Comparison of ENCODE assay signal across 8 cellular contexts in the genomic region with DNA sequence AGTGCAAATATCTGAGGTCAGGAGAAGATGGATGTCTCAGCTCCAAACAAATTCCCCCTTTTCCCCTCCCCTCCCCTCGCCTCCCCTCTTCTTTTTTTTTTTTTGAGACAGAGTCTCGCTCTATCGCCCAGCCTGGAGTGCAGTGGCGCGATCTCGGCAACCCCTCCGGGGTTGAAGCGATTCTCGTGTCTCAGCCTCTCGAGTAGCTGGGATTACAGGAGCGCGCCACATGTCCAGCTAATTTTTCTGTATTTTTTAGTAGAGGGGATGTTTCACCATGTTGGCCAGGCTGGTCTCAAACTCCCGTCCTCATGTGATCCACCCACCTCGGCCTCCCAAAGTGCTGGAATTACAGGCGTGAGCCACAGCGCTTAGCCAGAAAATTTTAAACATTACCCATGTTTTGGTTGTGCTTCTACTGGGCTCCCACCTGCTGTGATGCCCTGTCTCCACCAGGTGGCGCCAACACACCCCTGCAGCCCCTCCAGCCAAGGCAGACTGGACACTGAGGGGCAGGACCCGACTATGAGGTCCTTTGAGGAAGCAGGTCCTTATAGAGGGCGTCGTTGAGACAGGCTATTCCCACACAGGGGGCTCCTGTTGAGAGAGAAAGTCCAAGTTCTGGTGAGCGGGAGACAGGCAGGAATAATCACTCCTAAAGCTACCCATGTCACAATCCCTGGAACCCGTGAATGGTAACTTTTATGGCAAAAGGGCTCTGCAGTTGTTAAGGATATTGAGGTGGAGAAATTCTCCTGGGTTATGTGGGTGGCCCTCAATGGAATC. TPM values are rescaled to one million over a fixed set of nuclear protein-coding genes. Genes with fewer than 3 reads are reported as not detected.
DNase-seq lines count a peak whose midpoint lies in the region; ATAC-seq and TF ChIP-seq lines count a peak whose summit lies in the region.

No MANE protein-coding gene starts in this region.

- no peak overlapping the region for H3K27ac ChIP-seq in HUES64 (ENCODE audit: low read depth, low read length)

- H3K27me3 ChIP-seq in HUES64 (ENCODE audit: insufficient read depth, low read length), result peaks cover 20% of the 10 kb centered on the region

- H3K36me3 ChIP-seq in HUES64 (ENCODE audit: insufficient read depth, low read length), result no peaks in the 10 kb centered on the region

- ATAC-seq in HG03571 (IDR thresholded peaks at IDR 0.05; ENCODE audit: unreplicated experiment), result no peak

- no peaks in the 10 kb centered on the region for H3K4me1 ChIP-seq in HUES64 (ENCODE audit: insufficient read depth, low read length)

- 11% methylated on average over 21 of the region's 22 CpGs for WGBS in HUES64

- TF ChIP-seq CTCF in foreskin fibroblast (IDR thresholded peaks at IDR 0.05; ENCODE audit: low read depth, low read length), result peak; percentile 99

- no peak overlapping the region for H3K9ac ChIP-seq in HUES64 (ENCODE audit: low read depth, low read length)

- no peaks in the 10 kb centered on the region; the same call in 1 of the 2 replicates for H3K9me3 ChIP-seq in HUES64 (ENCODE audit: insufficient read depth, low read depth, low read length)

- peak; percentile 76 for DNase-seq in G401 (ENCODE audit: low spot score)
- peak; percentile 53 to 58 for DNase-seq in SHP77 (lab: John Stamatoyannopoulos, UW)
- peak; percentile 63 for DNase-seq in activated T-helper 9 cell treated with anti-CD3 and anti-CD28 coated beads, Interleukin-2, amount 50 U/mL, for 16 hours (ENCODE audit: low read depth)
- peak; percentile 53 to 87 for DNase-seq in foreskin fibroblast
- peak; percentile 17 for DNase-seq in occipital lobe (lab: John Stamatoyannopoulos, UW)
- DNase-seq in superior temporal gyrus (ENCODE audit: extremely low spot score), result peak; percentile 68

- peak overlapping the region; percentile 41 for H3K4me3 ChIP-seq in HUES64 (ENCODE audit: low read length)
- H3K4me3 ChIP-seq in foreskin fibroblast (ENCODE audit: low read depth in 1 of 2, low read length in 2 of 2), result peak overlapping the region; percentile 31 to 32

- in situ Hi-C loops in G401 (cut with HindIII; ENCODE audit: low sequenced_read_pairs), result no loop called here

RNA-seq across cellular contexts. Expression of a gene that starts 6.3 kb away (rescaled TPM):
- total RNA-seq in G401 (2014; rRNA removed; shearing (Covaris generic)), result not detected in 2 replicates
- not detected for polyA plus RNA-seq in HUES64 (2013, experiment 1 of 2)
- not detected for polyA plus RNA-seq in HUES64 (2013, experiment 2 of 2)
- not detected for total RNA-seq in occipital lobe

RNA-seq across cellular contexts. Expression of a gene that starts 9.6 kb away (rescaled TPM):
- total RNA-seq in G401 (2014; rRNA removed; shearing (Covaris generic)), result 74.2 and 82.2 TPM in 2 replicates
- 70.4 TPM for polyA plus RNA-seq in HUES64 (2013, experiment 1 of 2)
- 69.3 TPM for polyA plus RNA-seq in HUES64 (2013, experiment 2 of 2)
- 14.5 TPM for total RNA-seq in occipital lobe

RNA-seq across cellular contexts. Expression of a gene that starts 22.1 kb away (rescaled TPM):
- total RNA-seq in G401 (2014; rRNA removed; shearing (Covaris generic)), result not detected in 2 replicates
- polyA plus RNA-seq in HUES64 (2013, experiment 1 of 2), result 1.0 TPM
- polyA plus RNA-seq in HUES64 (2013, experiment 2 of 2), result 1.3 TPM
- total RNA-seq in occipital lobe, result 0.16 TPM

RNA-seq across cellular contexts. Expression of a gene that starts 51.7 kb away (rescaled TPM):
- total RNA-seq in G401 (2014; rRNA removed; shearing (Covaris generic)), result 90.1 and 111 TPM in 2 replicates
- 21.0 TPM for polyA plus RNA-seq in HUES64 (2013, experiment 1 of 2)
- polyA plus RNA-seq in HUES64 (2013, experiment 2 of 2), result 30.7 TPM
- 24.5 TPM for total RNA-seq in occipital lobe

RNA-seq across cellular contexts. Expression of a gene that starts 52.1 kb away (rescaled TPM):
- total RNA-seq in G401 (2014; rRNA removed; shearing (Covaris generic)), result 57.0 and 71.8 TPM in 2 replicates
- 40.3 TPM for polyA plus RNA-seq in HUES64 (2013, experiment 1 of 2)
- 33.1 TPM for polyA plus RNA-seq in HUES64 (2013, experiment 2 of 2)
- total RNA-seq in occipital lobe, result 14.8 TPM

Comparison
In these comparisons a context has a peak if more than half of its experiments do, and no peak if none do; other contexts are left out.
1. DNase-seq: peak in every context shown above with its lines; median percentile 76 in G401; 70 in foreskin fibroblast; 68 in superior temporal gyrus; 63 in activated T-helper 9 cell treated with anti-CD3 and anti-CD28 coated beads, Interleukin-2, amount 50 U/mL, for 16 hours; 56 in SHP77; 17 in occipital lobe.